7 cellular contexts compared by ENCODE assay signal in the genomic region with DNA sequence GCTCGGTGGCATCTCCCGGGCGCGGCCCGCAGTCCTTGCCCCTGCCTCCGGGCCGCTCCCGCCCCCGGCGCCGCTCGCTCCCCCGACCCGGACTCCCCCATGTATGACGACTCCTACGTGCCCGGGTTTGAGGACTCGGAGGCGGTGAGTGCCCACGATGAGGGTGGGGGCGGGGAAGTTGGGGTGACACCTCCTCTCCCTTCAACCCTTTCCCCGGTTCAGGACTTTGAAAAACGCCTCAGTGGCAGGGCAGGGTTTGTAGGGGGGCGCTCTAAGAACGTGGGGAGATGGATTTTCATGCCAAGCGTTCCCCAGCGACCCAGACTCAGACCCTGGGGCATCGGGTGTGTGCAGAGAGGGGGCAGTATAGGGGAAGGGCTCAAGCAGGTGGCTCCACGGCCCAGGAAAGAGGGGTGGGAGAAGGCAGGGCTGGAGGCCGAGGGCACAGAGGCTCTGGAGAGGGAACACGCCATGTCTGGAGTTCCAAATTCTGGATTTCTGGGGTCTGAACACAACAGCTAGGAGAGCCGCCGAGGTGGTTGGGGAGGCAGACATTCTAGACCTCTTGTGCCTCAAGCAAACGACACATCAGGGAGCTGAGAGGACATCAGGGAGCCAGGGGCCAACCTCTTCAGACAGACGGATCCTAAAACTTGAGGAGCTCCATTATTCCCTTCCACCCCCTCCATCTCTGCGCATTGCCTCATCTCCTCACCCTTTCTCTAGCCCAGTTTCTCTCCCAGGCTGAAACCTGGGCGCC. TPM values are rescaled to one million over a fixed set of nuclear protein-coding genes. Genes with fewer than 3 reads are reported as not detected.
DNase-seq lines count a peak whose midpoint lies in the region; ATAC-seq and TF ChIP-seq lines count a peak whose summit lies in the region.

No MANE protein-coding gene starts in this region.

- peak overlapping the region; percentile 83 to 91 (median 89) for H3K4me3 Mint-ChIP-seq in naive B cell

- no peaks in the 10 kb centered on the region for H3K36me3 Mint-ChIP-seq in naive B cell

- no peaks in the 10 kb centered on the region for H3K36me3 ChIP-seq in aorta (ENCODE audit: control insufficient read depth in 1 of 2, insufficient read depth in 2 of 2, low read length in 1 of 2)

- 16 to 18% methylated on average over 36 to 37 of the region's 37 CpGs for WGBS in aorta, 2 donors

- ATAC-seq in naive B cell (ENCODE audit: low read depth in 2 of 2), result peak in 1 of 2 donors; percentile 0
- ATAC-seq in aorta (ENCODE audit: low FRiP score), result no peak
- ATAC-seq in HG03457 (IDR thresholded peaks at IDR 0.05; ENCODE audit: unreplicated experiment), result no peak

- no peaks in the 10 kb centered on the region for H3K9me3 ChIP-seq in aorta (ENCODE audit: control insufficient read depth, low read length)

- no peak overlapping the region for H3K27ac ChIP-seq in aorta (ENCODE audit: low read depth in 1 of 2, low read length in 2 of 2)

- H3K4me3 ChIP-seq in GM12865 (ENCODE audit: low read depth, low read length) (peak overlapping the region; percentile 66), cardiac fibroblast (replicated peaks in 1 of 2; ENCODE audit: low read depth in 2 of 2, low read length in 2 of 2) (peak overlapping the region; percentile 69 to 75), aorta (ENCODE audit: low read length in 2 of 2) (peak overlapping the region; percentile 27 to 71)

- DNase-seq in GM12865 (ENCODE audit: low read depth) (no peak), OCI-M1 (lab: John Stamatoyannopoulos, UW) (peak; percentile 66), cardiac fibroblast (ENCODE audit: low read depth in 2 of 2) (peak in 1 of 2 donors; percentile 25), naive B cell (peak; percentile 20), aorta (peak in 1 of 2 donors; percentile 83), AG08395 (ENCODE audit: low spot score) (no peak)

- peaks cover 0 to 31% (median 30%) of the 10 kb centered on the region in 3 donors for H3K27me3 Mint-ChIP-seq in naive B cell

- H3K4me1 ChIP-seq in aorta (ENCODE audit: control insufficient read depth in 1 of 2, insufficient read depth in 2 of 2, low read length in 2 of 2), result no peaks in the 10 kb centered on the region

- no peaks in the 10 kb centered on the region for H3K27me3 ChIP-seq in aorta (ENCODE audit: control insufficient read depth in 1 of 2, insufficient read depth in 2 of 2, low read length in 1 of 2)

- H3K27ac Mint-ChIP-seq in naive B cell, result peak overlapping the region in 2 of 6 donors; percentile 44 to 83

- no peaks in the 10 kb centered on the region for H3K9me3 Mint-ChIP-seq in naive B cell

- H3K4me1 Mint-ChIP-seq in naive B cell, result peaks cover 34 to 46% (median 38%) of the 10 kb centered on the region in 3 donors

- intact Hi-C loops in aorta (cut with DNase I), result no loop called here

- no peak for TF ChIP-seq CTCF in GM12865 (IDR thresholded peaks at IDR 0.05; ENCODE audit: insufficient read depth, low read depth, low read length, missing control alignments)
- peak; percentile 34 for TF ChIP-seq CTCF in cardiac fibroblast (IDR thresholded peaks at IDR 0.05; ENCODE audit: low read depth, low read length)

RNA-seq across cellular contexts. Expression of a gene that starts 0.7 kb away (rescaled TPM):
- polyA plus RNA-seq in naive B cell (ENCODE audit: low read depth in 6 of 6) (1 to 10 TPM in 1 of 6 donors, under 1 TPM in 2, not detected in 3; 0.17 to 1.0 (median 0.23) TPM), aorta (10 to 100 TPM in 1 of 2 donors, 1 to 10 TPM in 1; 7.3 to 39.3 TPM)
- total RNA-seq in aorta, result 10 to 100 TPM; 20.5 to 30.8 TPM

RNA-seq across cellular contexts. Expression of a gene that starts 30.1 kb away (rescaled TPM):
- polyA plus RNA-seq in naive B cell (ENCODE audit: low read depth in 6 of 6) (not detected), aorta (10 to 100 TPM; 12.9 to 67.5 TPM)
- total RNA-seq in aorta, result 10 to 100 TPM; 85.1 to 89.7 TPM

RNA-seq across cellular contexts. Expression of a gene that starts 33.0 kb away (rescaled TPM):
- polyA plus RNA-seq in naive B cell (ENCODE audit: low read depth in 6 of 6) (10 to 100 TPM in 5 of 6 donors, 1 to 10 TPM in 1; 9.1 to 51.3 (median 29.9) TPM), aorta (10 to 100 TPM; 25.9 to 48.1 TPM)
- total RNA-seq in aorta, result 10 to 100 TPM; 52.2 to 77.2 TPM

RNA-seq across cellular contexts. Expression of a gene that starts 46.7 kb away (rescaled TPM):
- polyA plus RNA-seq in naive B cell (ENCODE audit: low read depth in 6 of 6), result 1 to 10 TPM; 2.0 to 3.8 (median 3.0) TPM
- 1 to 10 TPM; 3.7 TPM for total RNA-seq in aorta
- under 1 TPM; 0.56 to 0.88 TPM for polyA plus RNA-seq in aorta

Comparison
In these comparisons a context has a peak if more than half of its experiments do, and no peak if none do; other contexts are left out.
1. DNase-seq: peak in OCI-M1 (single experiment) and naive B cell (single experiment); none in GM12865 (single experiment) and AG08395 (single experiment).
2. RNA of a gene that starts 0.7 kb away (polyA plus RNA-seq): 7.3 to 39.3 TPM in aorta; 0.17 to 1.0 TPM in naive B cell; every median in the first group is over 4 times any median in the second.
3. RNA of a gene that starts 30.1 kb away (polyA plus RNA-seq): 12.9 to 67.5 TPM in aorta; not detected in naive B cell; every median in the first group is over 10 times any median in the second.
4. Peak in every context shown above with its lines, with median percentiles within 50 percentile points of each other: H3K4me3 ChIP-seq.